In genomic region chr11:116707250-116707649, GRCh38 we compare ENCODE assay signal across 14 cellular contexts.
A peak's percentile ranks its signal among the peaks of the same experiment; 100 is the strongest.
DNase-seq lines count a peak whose midpoint lies in the region; ATAC-seq and TF ChIP-seq lines count a peak whose summit lies in the region.
"Had no signal": no experiment of that assay in that cellular context is flagged by ENCODE, and none has a peak within 500 bp of the region (broad histone marks: within the 10 kb centered on the region; RNA-seq: fewer than 3 reads in every experiment).

No MANE protein-coding gene starts in this region.

- H3K36me3 Mint-ChIP-seq in Calu3 (ENCODE audit: insufficient read depth, unreplicated experiment) (no peaks in the 10 kb centered on the region), T-helper 17 cell (ENCODE audit: low read depth) (peaks cover 8% of the 10 kb centered on the region)
- H3K36me3 Mint-ChIP-seq: naive B cell had no signal

- H2AFZ ChIP-seq in osteoblast (ENCODE audit: low read length), result no peak overlapping the region

- ATAC-seq in T-helper 17 cell, result no peak
- ATAC-seq in GM19397 (IDR thresholded peaks at IDR 0.05; ENCODE audit: unreplicated experiment), result no peak

- H3K9me3 ChIP-seq in T-helper 17 cell (ENCODE audit: control insufficient read depth, low read length, poor library complexity, severe bottlenecking), result no peaks in the 10 kb centered on the region
- no peaks in the 10 kb centered on the region for H3K9me3 ChIP-seq in osteoblast (ENCODE audit: low read depth, low read length)
- H3K9me3 ChIP-seq: spleen, uterus had no signal

- H3K27me3 ChIP-seq in kidney epithelial cell (ENCODE audit: control insufficient read depth, insufficient read depth, low read length) (peaks cover 32% of the 10 kb centered on the region), osteoblast (ENCODE audit: insufficient read depth, low read length) (peaks cover 29% of the 10 kb centered on the region)
- H3K27me3 ChIP-seq: uterus had no signal

- H3K4me1 Mint-ChIP-seq in Calu3 (ENCODE audit: low read depth, unreplicated experiment) (no peaks in the 10 kb centered on the region), T-helper 17 cell (peaks cover 2% of the 10 kb centered on the region)

- intact Hi-C loops in Calu3 (cut with micrococcal nuclease; ENCODE audit: unreplicated experiment), result no loop called here

- H4K20me1 ChIP-seq in osteoblast (ENCODE audit: insufficient read depth, low read length), result no peaks in the 10 kb centered on the region

- no peaks in the 10 kb centered on the region for H3K4me1 ChIP-seq in osteoblast (ENCODE audit: insufficient read depth, low read length)
- H3K4me1 ChIP-seq: uterus had no signal

- H3K27ac Mint-ChIP-seq in Calu3 (ENCODE audit: unreplicated experiment) (no peak overlapping the region), T-helper 17 cell (peak overlapping the region; percentile 19)
- H3K27ac Mint-ChIP-seq: activated T-cell treated with anti-CD3 and anti-CD28 coated beads, Interleukin-2, amount 50 U/mL, for 72 hours; naive B cell had no signal

- H3K4me3 ChIP-seq in kidney epithelial cell (ENCODE audit: low read depth, low read length) (peak overlapping the region; percentile 1), osteoblast (ENCODE audit: insufficient read depth, low read length) (no peak overlapping the region)
- H3K4me3 ChIP-seq: spleen, uterus had no signal

- no peak for TF ChIP-seq CTCF in Calu3 (IDR thresholded peaks at IDR 0.05; ENCODE audit: unreplicated experiment)
- TF ChIP-seq CTCF in kidney epithelial cell (IDR thresholded peaks at IDR 0.05; ENCODE audit: insufficient read depth, low read length, poor library complexity, severe bottlenecking), result no peak
- no peak for TF ChIP-seq CTCF in osteoblast (IDR thresholded peaks at IDR 0.05; ENCODE audit: extremely low read depth, low read depth, low read length)

- no peak overlapping the region for H3K4me2 ChIP-seq in osteoblast (ENCODE audit: insufficient read depth, low read length)

- DNase-seq in Calu3, result peak; percentile 34
- DNase-seq in NCI-H146 treated with DMSO at 0.1 percent for 48 hours (lab: John Stamatoyannopoulos, UW; ENCODE audit: unreplicated experiment), result peak; percentile 44
- no peak for DNase-seq in T-helper 17 cell
- DNase-seq in kidney epithelial cell (ENCODE audit: low read depth), result no peak
- no peak for DNase-seq in activated CD8-positive, alpha-beta memory T cell treated with anti-CD3 and anti-CD28 coated beads, Interleukin-2, amount 50 U/mL, for 48 hours
- no peak for DNase-seq in GM19238 (ENCODE audit: insufficient read length, low spot score)
- no peak for DNase-seq in osteoblast (ENCODE audit: insufficient read length, low spot score, missing footprints)
- DNase-seq: activated T-cell treated with anti-CD3 and anti-CD28 coated beads, Interleukin-2, amount 50 U/mL, for 72 hours; naive B cell; spleen; uterus had no signal

- BruUV-seq in Calu3 (replicated peaks; lab: Mats Ljungman, UMichigan), result no TSS peak

- peak overlapping the region; percentile 53 for H3K4me3 Mint-ChIP-seq in Calu3 (ENCODE audit: low read depth, unreplicated experiment)
- no peak overlapping the region for H3K4me3 Mint-ChIP-seq in T-helper 17 cell
- H3K4me3 Mint-ChIP-seq: activated T-cell treated with anti-CD3 and anti-CD28 coated beads, Interleukin-2, amount 50 U/mL, for 72 hours; naive B cell had no signal

- CTCF ChIA-PET in Calu3 (lab: Charles Lee), result interaction anchor here (0.8 kb wide), 1 partner anchor 84 kb away, joined by 3 read pairs; the partner anchor contains the start of gene APOA5

- H3K27me3 Mint-ChIP-seq in Calu3 (ENCODE audit: unreplicated experiment) (peaks cover 51% of the 10 kb centered on the region), T-helper 17 cell (peaks cover 50% of the 10 kb centered on the region)

- H3K27ac ChIP-seq in osteoblast (ENCODE audit: low read depth, low read length), result no peak overlapping the region
- H3K27ac ChIP-seq: HL-60, spleen, uterus, VCaP had no signal

- H3K9me3 Mint-ChIP-seq in Calu3 (ENCODE audit: low read depth, unreplicated experiment), result no peaks in the 10 kb centered on the region
- H3K9me3 Mint-ChIP-seq: activated T-cell treated with anti-CD3 and anti-CD28 coated beads, Interleukin-2, amount 50 U/mL, for 72 hours; naive B cell had no signal

- H3K79me2 ChIP-seq in osteoblast (ENCODE audit: insufficient read depth, low read length), result no peaks in the 10 kb centered on the region

- no peaks in the 10 kb centered on the region for H3K36me3 ChIP-seq in kidney epithelial cell (ENCODE audit: control insufficient read depth, insufficient read depth, low read length)
- H3K36me3 ChIP-seq in osteoblast (ENCODE audit: insufficient read depth, low read length), result no peaks in the 10 kb centered on the region
- H3K36me3 ChIP-seq: spleen, uterus had no signal

Comparison
In these comparisons a context has a peak if more than half of its experiments do, and no peak if none do; other contexts are left out.
1. DNase-seq: peak in Calu3 (single experiment) and NCI-H146 treated with DMSO at 0.1 percent for 48 hours (single experiment); none in T-helper 17 cell (0 of 3), kidney epithelial cell (single experiment), activated CD8-positive, alpha-beta memory T cell treated with anti-CD3 and anti-CD28 coated beads, Interleukin-2, amount 50 U/mL, for 48 hours (single experiment), GM19238 (single experiment) and osteoblast (single experiment).